17 cellular contexts compared by ENCODE assay signal in the genomic region with DNA sequence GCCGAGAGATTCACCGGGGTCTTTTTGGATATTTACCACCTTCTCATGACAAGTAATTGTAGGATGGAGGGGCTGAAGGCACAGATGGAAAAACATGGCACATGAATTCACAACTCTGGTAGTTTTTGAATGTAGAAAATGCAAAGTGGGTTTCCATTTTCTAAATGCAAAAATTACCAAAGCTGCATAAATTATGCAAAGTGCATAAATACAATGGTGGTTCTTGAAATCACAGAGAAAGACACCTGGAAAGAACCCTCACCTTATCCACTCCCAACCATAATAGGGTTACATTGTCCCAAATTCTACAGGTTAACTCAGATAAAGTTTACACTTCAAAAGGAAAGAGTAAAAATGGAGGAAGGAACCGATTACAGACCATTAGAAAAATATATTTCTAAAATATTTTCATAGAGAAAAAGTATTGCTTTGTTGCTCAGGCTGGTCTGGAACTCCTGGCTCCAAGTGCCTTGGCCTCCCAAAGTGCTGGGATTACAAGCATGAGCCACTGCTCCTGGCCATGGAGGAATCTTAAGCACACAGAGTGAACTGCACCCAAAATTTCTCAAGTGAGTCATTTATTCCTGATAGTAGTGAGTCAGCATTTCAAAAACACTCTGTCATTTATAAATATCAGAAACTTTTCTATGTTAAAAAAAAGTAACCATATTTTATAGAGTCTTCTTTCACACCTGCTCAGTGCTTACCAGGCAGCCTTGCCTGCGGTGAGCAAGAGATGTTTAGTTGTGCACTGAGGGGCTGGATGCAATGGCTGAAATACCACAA.
A peak's percentile ranks its signal among the peaks of the same experiment; 100 is the strongest.
DNase-seq lines count a peak whose midpoint lies in the region; ATAC-seq, FAIRE-seq and TF ChIP-seq lines count a peak whose summit lies in the region.
"Had no signal": no experiment of that assay in that cellular context is flagged by ENCODE, and none has a peak within 500 bp of the region (broad histone marks: within the 10 kb centered on the region; RNA-seq: fewer than 3 reads in every experiment).

No MANE protein-coding gene starts in this region.

- H3K14ac ChIP-seq in IMR-90 (replicated peaks; ENCODE audit: low read depth, low read length): peak overlapping the region; percentile 69

- H3K4me2 ChIP-seq in IMR-90 (ENCODE audit: low read depth, low read length): peak overlapping the region; percentile 70; the same call in 1 of the 2 replicates
- peak overlapping the region; percentile 40 for H3K4me2 ChIP-seq in mammary epithelial cell (ENCODE audit: insufficient read depth, low read depth, low read length)

- intact Hi-C loops in IMR-90 (cut with micrococcal nuclease) (loop anchor here (5.0 kb wide), 5 partner anchors 98 to 748 kb away; a partner anchor contains a TSS), mammary epithelial cell (cut with micrococcal nuclease) (loop anchor here (10.0 kb wide), 1 partner anchor 436 kb away; no protein-coding TSS in a partner anchor), left lung (cut with DNase I) (no loop called here)

- POLR2A ChIA-PET in IMR-90 (lab: Charles Lee; ENCODE audit: unreplicated experiment): no interaction called here

- H3K79me1 ChIP-seq in IMR-90 (ENCODE audit: low read depth in 1 of 2, low read length in 2 of 2): no peaks in the 10 kb centered on the region

- H2BK5ac ChIP-seq in IMR-90 (ENCODE audit: low read depth, low read length, poor library complexity, severe bottlenecking): peak overlapping the region; percentile 96

- H2AFZ ChIP-seq in IMR-90 (replicated peaks; ENCODE audit: low read length, poor library complexity) (peak overlapping the region; percentile 72), mammary epithelial cell (ENCODE audit: low read depth, low read length) (no peak overlapping the region)

- 0 out of 2 replicates have a peak, but pooled peaks have one; percentile 3 for TF ChIP-seq RAD21 in IMR-90 (IDR thresholded peaks at IDR 0.05; ENCODE audit: low read length)

- H3K79me2 ChIP-seq in mammary epithelial cell (ENCODE audit: insufficient read depth, low read length): no peaks in the 10 kb centered on the region

- H3K27me3 ChIP-seq in IMR-90 (ENCODE audit: control insufficient read depth, insufficient read depth, low read length) (no peaks in the 10 kb centered on the region), mammary epithelial cell (ENCODE audit: insufficient read depth, low read length) (no peaks in the 10 kb centered on the region), left lung (no peaks in the 10 kb centered on the region)
- H3K27me3 ChIP-seq: heart right ventricle had no signal

- peak overlapping the region; percentile 98 for H2BK20ac ChIP-seq in IMR-90 (ENCODE audit: low read depth, low read length)

- no TSS peak for BruUV-seq in IMR-90 (replicated peaks; lab: Mats Ljungman, UMichigan)
- BruUV-seq in mammary epithelial cell (replicated peaks; lab: Mats Ljungman, UMichigan): no TSS peak

- H2AK9ac ChIP-seq in IMR-90 (replicated peaks; ENCODE audit: low read depth, low read length, poor library complexity): peak overlapping the region; percentile 59

- peak; percentile 85 for DNase-seq in AG09309 (ENCODE audit: low read depth)
- peak; percentile 94 for DNase-seq in IMR-90
- peak; percentile 86 for DNase-seq in mammary epithelial cell
- DNase-seq in left lung: no peak
- DNase-seq in GM12892 (ENCODE audit: insufficient read length): no peak
- DNase-seq: activated CD4-positive, alpha-beta T cell treated with anti-CD3 and anti-CD28 coated beads, Interleukin-2, amount 50 U/mL, for 4 hours; activated effector memory CD4-positive, alpha-beta T cell treated with Interleukin-2 at 50 U/mL for 16 hours; CD4-positive, alpha-beta T cell; heart right ventricle; NCI-H1092; NCI-H524 treated with DMSO at 0.1 percent for 48 hours; posterior cingulate gyrus had no signal

- peak overlapping the region; percentile 82 for H3K4ac ChIP-seq in IMR-90 (ENCODE audit: low read depth, low read length)

- no peaks in the 10 kb centered on the region for H3K36me3 ChIP-seq in IMR-90 (ENCODE audit: control insufficient read depth, insufficient read depth, low read length)
- H3K36me3 ChIP-seq in mammary epithelial cell (ENCODE audit: insufficient read depth, low read length): no peaks in the 10 kb centered on the region
- no peaks in the 10 kb centered on the region for H3K36me3 ChIP-seq in left lung

- TF ChIP-seq POLR2A in IMR-90 (IDR thresholded peaks at IDR 0.05; ENCODE audit: low read depth, low read length): no peak
- TF ChIP-seq POLR2A in GM12892 (IDR thresholded peaks at IDR 0.05; ENCODE audit: low read depth, low read length): no peak

- H3K18ac ChIP-seq in IMR-90 (ENCODE audit: low read depth, low read length): peak overlapping the region; percentile 97

- peak overlapping the region; percentile 76; the same call in 1 of the 2 replicates for H4K5ac ChIP-seq in IMR-90 (ENCODE audit: low read depth, low read length)

- H3K4me3 ChIP-seq in AG09309 (ENCODE audit: control insufficient read depth, low read depth, low read length): no peak overlapping the region
- H3K4me3 ChIP-seq in IMR-90 (ENCODE audit: insufficient read depth, low read depth, low read length): no peak overlapping the region
- no peak overlapping the region for H3K4me3 ChIP-seq in mammary epithelial cell (replicated peaks in 1 of 3; ENCODE audit: insufficient read depth in 1 of 3, low read depth in 2 of 3, low read length in 3 of 3)
- no peak overlapping the region for H3K4me3 ChIP-seq in left lung
- H3K4me3 ChIP-seq: heart right ventricle, lung had no signal

- no CpG with 5 or more reads among the region's 4 CpGs for WGBS in IMR-90 (ENCODE audit: extremely low coverage in 2 of 2, insufficient read length in 1 of 2), 2 experiments
- WGBS in mammary epithelial cell (ENCODE audit: low coverage, missing lambda C conversion rate): 84% methylated on average over 4 of the region's 4 CpGs

- ATAC-seq in IMR-90 (ENCODE audit: low read depth) (peak; percentile 40), left lung (peak; percentile 41), HG02798 (IDR thresholded peaks at IDR 0.05; ENCODE audit: poor library complexity, unreplicated experiment) (no peak), GM21528 (IDR thresholded peaks at IDR 0.05; ENCODE audit: low FRiP score, unreplicated experiment) (no peak), GM18861 (IDR thresholded peaks at IDR 0.05; ENCODE audit: unreplicated experiment) (no peak)
- ATAC-seq: heart right ventricle had no signal

- CTCF ChIA-PET in IMR-90 (lab: Yijun Ruan, JAX) (interaction anchor here (0.5 to 1.6 kb wide), 2 partner anchors 164 to 228 kb away, joined by 3 read pairs; no protein-coding TSS in a partner anchor), mammary epithelial cell (lab: Charles Lee; ENCODE audit: low non-redundant PET) (no interaction called here)

- H3K27ac ChIP-seq in IMR-90 (ENCODE audit: insufficient read depth, low read length) (peak overlapping the region; percentile 90), mammary epithelial cell (ENCODE audit: insufficient read depth, low read depth, low read length) (peak overlapping the region; percentile 89), left lung (no peak overlapping the region)
- H3K27ac ChIP-seq: heart right ventricle had no signal

- peak overlapping the region; percentile 98 for H2BK120ac ChIP-seq in IMR-90 (ENCODE audit: low read depth, low read length)

- H3K9ac ChIP-seq in IMR-90 (ENCODE audit: low read depth, low read length) (no peak overlapping the region), mammary epithelial cell (ENCODE audit: insufficient read depth, low read length) (peak overlapping the region; percentile 35)

- peak overlapping the region; percentile 66; the same call in 1 of the 2 replicates for H3K23ac ChIP-seq in IMR-90 (ENCODE audit: low read depth, low read length)

- dilution Hi-C loops in IMR-90 (cut with HindIII; ENCODE audit: low sequenced_read_pairs, unreplicated experiment): no loop called here
- dilution Hi-C loops in mammary epithelial cell (cut with HindIII; ENCODE audit: low sequenced_read_pairs): no loop called here

- TF ChIP-seq CTCF in AG09309 (IDR thresholded peaks at IDR 0.05; ENCODE audit: control insufficient read depth, insufficient read depth, low read depth, low read length, missing control alignments) (no peak), IMR-90 (conservative IDR thresholded peaks at IDR 0.05; ENCODE audit: low read depth, low read length) (no peak), mammary epithelial cell (conservative IDR thresholded peaks at IDR 0.05 in 1 of 2, IDR thresholded peaks at IDR 0.05 in 1 of 2; ENCODE audit: extremely low read depth in 1 of 2, insufficient read depth in 1 of 2, low read depth in 1 of 2, low read length in 2 of 2) (no peak), left lung (IDR thresholded peaks at IDR 0.05) (no peak)

- H2AK5ac ChIP-seq in IMR-90 (ENCODE audit: low read depth, low read length): peak overlapping the region; percentile 97; the same call in 1 of the 2 replicates

- H3K4me1 ChIP-seq in IMR-90 (ENCODE audit: control insufficient read depth, insufficient read depth, low read length): peaks cover 22% of the 10 kb centered on the region
- H3K4me1 ChIP-seq in mammary epithelial cell (ENCODE audit: insufficient read depth, low read length): peaks cover 62% of the 10 kb centered on the region
- no peaks in the 10 kb centered on the region for H3K4me1 ChIP-seq in left lung

- peaks cover 7% of the 10 kb centered on the region; the same call in 1 of the 2 replicates for H3K9me1 ChIP-seq in IMR-90 (ENCODE audit: insufficient read depth, low read length)

- peak overlapping the region; percentile 86 for H4K91ac ChIP-seq in IMR-90 (ENCODE audit: insufficient read depth, low read depth, low read length)

- peak overlapping the region; percentile 39 to 88 for H4K8ac ChIP-seq in IMR-90 (ENCODE audit: low read depth in 2 of 2, low read length in 2 of 2)

- in situ Hi-C loops in IMR-90 (cut with MboI; ENCODE audit: low sequenced_read_pairs) (no loop called here), mammary epithelial cell (cut with MboI; ENCODE audit: low sequenced_read_pairs in 2 of 2) (loop anchor here in 1 of 2 donors (25.0 kb wide), 1 partner anchor 108 kb away; a partner anchor contains a TSS)

- H3K9me3 ChIP-seq in IMR-90 (ENCODE audit: control insufficient read depth, insufficient read depth, low read length): no peaks in the 10 kb centered on the region
- no peaks in the 10 kb centered on the region for H3K9me3 ChIP-seq in mammary epithelial cell (replicated peaks; ENCODE audit: insufficient read depth, low read length)
- H3K9me3 ChIP-seq in left lung: no peaks in the 10 kb centered on the region
- H3K9me3 ChIP-seq: heart right ventricle had no signal

- H3K56ac ChIP-seq in IMR-90 (ENCODE audit: extremely low read depth, insufficient read depth, low read length): peak overlapping the region; percentile 37; the same call in 1 of the 2 replicates

- H4K20me1 ChIP-seq in IMR-90 (ENCODE audit: insufficient read depth, low read length): no peaks in the 10 kb centered on the region
- no peaks in the 10 kb centered on the region for H4K20me1 ChIP-seq in mammary epithelial cell (ENCODE audit: insufficient read depth, low read length)

- H2BK15ac ChIP-seq in IMR-90 (ENCODE audit: low read depth, low read length): peak overlapping the region; percentile 76

- FAIRE-seq in GM12892 (lab: Jason Lieb, UNC): no peak
- FAIRE-seq: colon had no signal

TF ChIP-seq in IMR-90, 13 proteins besides CTCF, POLR2A, EP300 and RAD21 (continues in another document):
- TF ChIP-seq NFE2L2 (IDR thresholded peaks at IDR 0.05; ENCODE audit: low read depth, low read length): peak; percentile 82
- TF ChIP-seq FOS (IDR thresholded peaks at IDR 0.05; ENCODE audit: low read depth, low read length): peak; percentile 91
- TF ChIP-seq MAFK (IDR thresholded peaks at IDR 0.05; ENCODE audit: low read depth, low read length): peak; percentile 86

Comparison
In these comparisons a context has a peak if more than half of its experiments do, and no peak if none do; other contexts are left out.
1. DNase-seq: peak in AG09309 (single experiment), IMR-90 (single experiment) and mammary epithelial cell (single experiment); none in left lung (0 of 2) and GM12892 (single experiment).
2. ATAC-seq: peak in IMR-90 (single experiment) and left lung (single experiment); none in HG02798 (single experiment), GM21528 (single experiment) and GM18861 (single experiment).
3. H3K27ac ChIP-seq: peak in IMR-90 (single experiment) and mammary epithelial cell (single experiment); none in left lung (0 of 2).
4. intact Hi-C loops: an anchor here in IMR-90 (5.0 kb wide) and mammary epithelial cell (10.0 kb wide); none called in left lung.